In the genomic region with DNA sequence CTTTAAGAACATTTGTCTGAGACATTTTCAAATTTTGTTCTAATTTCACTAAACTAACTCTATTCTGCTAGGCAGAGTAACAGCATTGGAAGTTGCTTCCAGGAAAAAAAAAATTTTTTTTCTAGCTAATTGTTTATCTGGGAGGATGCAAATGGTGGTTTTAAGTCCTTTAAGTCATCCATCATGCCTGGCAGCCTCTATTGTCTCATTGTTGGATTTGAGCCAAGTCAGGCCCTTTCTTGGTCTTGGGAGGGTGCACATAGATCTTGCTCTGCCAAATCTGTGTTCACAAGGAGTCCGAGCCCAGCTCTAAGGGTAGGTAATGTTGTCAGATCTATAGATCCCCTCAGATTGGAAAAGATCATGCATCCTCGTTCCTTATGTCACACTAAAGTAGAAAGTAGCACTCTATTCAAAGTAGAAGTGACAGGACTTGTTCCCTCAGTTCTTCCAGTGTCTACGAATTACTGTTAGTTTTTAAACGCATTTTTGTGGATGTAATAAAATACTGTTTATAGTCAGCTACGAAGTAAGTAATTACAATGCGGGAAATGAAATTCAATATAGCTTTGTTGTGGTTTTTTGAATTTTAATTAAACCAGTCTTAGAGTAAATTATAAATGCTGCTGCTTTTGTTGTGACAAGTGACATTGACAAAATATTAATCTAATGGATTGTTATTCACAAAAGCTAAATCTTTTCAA, we compare ENCODE assay signal across 10 cellular contexts.
A peak's percentile ranks its signal among the peaks of the same experiment; 100 is the strongest.
DNase-seq lines count a peak whose midpoint lies in the region; ATAC-seq and TF ChIP-seq lines count a peak whose summit lies in the region.
"Had no signal": no experiment of that assay in that cellular context is flagged by ENCODE, and none has a peak within 500 bp of the region (broad histone marks: within the 10 kb centered on the region; RNA-seq: fewer than 3 reads in every experiment).

No MANE protein-coding gene starts in this region.

- no peak overlapping the region for H3K4me3 ChIP-seq in BLaER1
- no peak overlapping the region for H3K4me3 ChIP-seq in naive thymus-derived CD4-positive, alpha-beta T cell (ENCODE audit: low read length)

- H3K36me3 Mint-ChIP-seq in naive thymus-derived CD4-positive, alpha-beta T cell = no peaks in the 10 kb centered on the region
- no peaks in the 10 kb centered on the region for H3K36me3 Mint-ChIP-seq in naive thymus-derived CD8-positive, alpha-beta T cell
- H3K36me3 Mint-ChIP-seq: memory B cell had no signal

- DNase-seq in NCI-H128 (lab: John Stamatoyannopoulos, UW; ENCODE audit: unreplicated experiment) (peak; percentile 92), left kidney (ENCODE audit: low read depth, low spot score) (peak; percentile 82), superior temporal gyrus (ENCODE audit: extremely low spot score) (no peak)
- no peak for DNase-seq in naive thymus-derived CD4-positive, alpha-beta T cell
- DNase-seq in naive thymus-derived CD8-positive, alpha-beta T cell = no peak

- H3K27me3 ChIP-seq in BLaER1 = no peaks in the 10 kb centered on the region
- no peaks in the 10 kb centered on the region for H3K27me3 ChIP-seq in naive thymus-derived CD4-positive, alpha-beta T cell (ENCODE audit: control insufficient read depth in 2 of 2, insufficient read depth in 2 of 2, low read length in 2 of 2)

- H3K4me1 ChIP-seq in BLaER1 = peaks cover 69% of the 10 kb centered on the region
- no peaks in the 10 kb centered on the region for H3K4me1 ChIP-seq in naive thymus-derived CD4-positive, alpha-beta T cell (ENCODE audit: control insufficient read depth in 2 of 2, insufficient read depth in 2 of 2, low read length in 2 of 2)

- POLR2A ChIA-PET in naive thymus-derived CD4-positive, alpha-beta T cell (lab: Charles Lee) = no interaction called here
- POLR2A ChIA-PET in naive thymus-derived CD8-positive, alpha-beta T cell (lab: Charles Lee) = no interaction called here

- H4K20me1 ChIP-seq in BLaER1 = no peaks in the 10 kb centered on the region

- H3K27me3 Mint-ChIP-seq in naive thymus-derived CD4-positive, alpha-beta T cell = peaks cover 15 to 28% (median 26%) of the 10 kb centered on the region in 5 donors
- H3K27me3 Mint-ChIP-seq in naive thymus-derived CD8-positive, alpha-beta T cell = peaks cover 12 to 41% (median 20%) of the 10 kb centered on the region in 5 donors
- H3K27me3 Mint-ChIP-seq: memory B cell had no signal

- intact Hi-C loops in naive thymus-derived CD4-positive, alpha-beta T cell (cut with micrococcal nuclease) = no loop called here

- H3K36me3 ChIP-seq in BLaER1 = no peaks in the 10 kb centered on the region
- no peaks in the 10 kb centered on the region for H3K36me3 ChIP-seq in naive thymus-derived CD4-positive, alpha-beta T cell (ENCODE audit: control insufficient read depth in 2 of 3, insufficient read depth in 3 of 3, low read length in 3 of 3)

- no peak overlapping the region for H3K27ac Mint-ChIP-seq in naive thymus-derived CD4-positive, alpha-beta T cell
- no peak overlapping the region for H3K27ac Mint-ChIP-seq in naive thymus-derived CD8-positive, alpha-beta T cell
- H3K27ac Mint-ChIP-seq: memory B cell had no signal

- no peak overlapping the region for H3K27ac ChIP-seq in BLaER1
- no peak overlapping the region for H3K27ac ChIP-seq in naive thymus-derived CD4-positive, alpha-beta T cell (ENCODE audit: low read depth, low read length)
- H3K27ac ChIP-seq: HL-60 had no signal

- peak overlapping the region; percentile 85 for H3K4me2 ChIP-seq in BLaER1

- peaks cover 4 to 19% (median 12%) of the 10 kb centered on the region in 7 donors for H3K4me1 Mint-ChIP-seq in naive thymus-derived CD4-positive, alpha-beta T cell
- H3K4me1 Mint-ChIP-seq in naive thymus-derived CD8-positive, alpha-beta T cell = peaks cover 2 to 16% (median 8%) of the 10 kb centered on the region in 4 donors
- H3K4me1 Mint-ChIP-seq: memory B cell had no signal

- H3K9me3 Mint-ChIP-seq in naive thymus-derived CD4-positive, alpha-beta T cell = peaks cover 0 to 4% (median 0%) of the 10 kb centered on the region in 11 donors
- H3K9me3 Mint-ChIP-seq in naive thymus-derived CD8-positive, alpha-beta T cell = peaks cover 0 to 4% (median 0%) of the 10 kb centered on the region in 9 donors

- no peaks in the 10 kb centered on the region; the same call in 1 of the 2 replicates for H3K9me3 ChIP-seq in BLaER1
- H3K9me3 ChIP-seq in naive thymus-derived CD4-positive, alpha-beta T cell (ENCODE audit: control insufficient read depth in 2 of 3, low read length in 3 of 3) = no peaks in the 10 kb centered on the region

- no peak overlapping the region for H3K9ac ChIP-seq in BLaER1

- CTCF ChIA-PET in naive thymus-derived CD4-positive, alpha-beta T cell (lab: Charles Lee) = no interaction called here

- ATAC-seq in SK-N-SH treated with all-trans-retinoic acid at 6 μM for 48 hours (peak; percentile 13), GM18870 (IDR thresholded peaks at IDR 0.05; ENCODE audit: unreplicated experiment) (no peak)
- no peak for ATAC-seq in naive thymus-derived CD4-positive, alpha-beta T cell
- no peak for ATAC-seq in naive thymus-derived CD8-positive, alpha-beta T cell

- peak overlapping the region in 1 of 10 donors; percentile 19 for H3K4me3 Mint-ChIP-seq in naive thymus-derived CD4-positive, alpha-beta T cell
- no peak overlapping the region for H3K4me3 Mint-ChIP-seq in naive thymus-derived CD8-positive, alpha-beta T cell
- H3K4me3 Mint-ChIP-seq: memory B cell had no signal

TF ChIP-seq in SK-N-SH treated with all-trans-retinoic acid at 6 μM for 48 hours, 23 proteins besides CTCF, POLR2A, EP300 and RAD21:
- TF ChIP-seq GLIS3 (CRISPR knock-in tag; IDR thresholded peaks at IDR 0.05) (no peak), ISL1 (CRISPR knock-in tag; IDR thresholded peaks at IDR 0.05) (peak; percentile 67), ZFP3 (CRISPR knock-in tag; IDR thresholded peaks at IDR 0.05) (no peak)

Comparison
In these comparisons a context has a peak if more than half of its experiments do, and no peak if none do; other contexts are left out.
1. DNase-seq: peak in NCI-H128 (single experiment) and left kidney (single experiment); none in naive thymus-derived CD4-positive, alpha-beta T cell (0 of 9), naive thymus-derived CD8-positive, alpha-beta T cell (0 of 10) and superior temporal gyrus (single experiment).